ENCODE assay signal across 19 cellular contexts in the genomic region with DNA sequence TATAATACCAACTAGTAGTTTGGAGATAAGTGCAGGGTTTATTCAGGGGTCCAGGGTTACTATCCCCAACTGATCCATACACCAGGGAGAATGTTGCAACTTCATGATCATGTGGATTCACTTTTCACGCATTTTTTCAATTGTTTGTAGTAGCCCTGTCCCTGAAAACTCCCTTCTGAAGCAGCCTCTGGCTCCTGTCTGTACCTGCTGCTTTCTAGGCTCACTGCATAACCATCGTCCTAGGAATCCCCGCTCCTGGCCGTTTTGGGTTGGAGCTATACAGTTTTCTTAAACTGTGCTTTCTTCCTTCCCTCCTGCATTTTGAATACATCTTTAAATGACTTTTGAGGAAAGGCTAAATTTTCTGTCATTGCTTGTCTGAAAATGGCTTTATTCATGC.
A peak's percentile ranks its signal among the peaks of the same experiment; 100 is the strongest.
DNase-seq lines count a peak whose midpoint lies in the region; ATAC-seq and TF ChIP-seq lines count a peak whose summit lies in the region.
"Had no signal": no experiment of that assay in that cellular context is flagged by ENCODE, and none has a peak within 500 bp of the region (broad histone marks: within the 10 kb centered on the region; RNA-seq: fewer than 3 reads in every experiment).

No MANE protein-coding gene starts in this region.

- intact Hi-C loops in colonic mucosa (cut with DNase I), result no loop called here

- H2BK15ac ChIP-seq in mesendoderm (replicated peaks; ENCODE audit: low read depth), result no peak overlapping the region

- no CpG with 5 or more reads among the region's 4 CpGs for WGBS in mesendoderm (ENCODE audit: extremely low coverage, insufficient coverage, low lambda C conversion rate)
- 78 to 79% methylated on average over 4 of the region's 4 CpGs for WGBS in tibial nerve, 2 donors

- H3K27me3 ChIP-seq in GM23338 (ENCODE audit: insufficient read depth) (no peaks in the 10 kb centered on the region), colonic mucosa (no peaks in the 10 kb centered on the region), mesendoderm (ENCODE audit: insufficient read depth, low read length, poor library complexity) (no peaks in the 10 kb centered on the region), tibial nerve (no peaks in the 10 kb centered on the region)

- DNase-seq in GM23338 (ENCODE audit: low spot score) (peak; percentile 15), colonic mucosa (no peak), mesendoderm (peak; percentile 4), tibial nerve (ENCODE audit: low spot score in 2 of 2) (no peak), SW480 (ENCODE audit: low spot score) (no peak)
- DNase-seq in stimulated activated CD8-positive, alpha-beta memory T cell treated with anti-CD3 and anti-CD28 coated beads, Interleukin-4, amount 100 ng/mL, for 48 hours, result no peak
- DNase-seq in activated naive CD4-positive, alpha-beta T cell treated with anti-CD3 and anti-CD28 coated beads, Interleukin-2, amount 50 U/mL, for 72 hours (ENCODE audit: low spot score in 2 of 2), result no peak
- DNase-seq: 8988T; C1 segment of cervical spinal cord; Calu3; CD4-positive, alpha-beta memory T cell; COR-L47; DMS53; DMS79 treated with DMSO at 0.1 percent for 48 hours; GF-D8; H7; HCEC 1CT had no signal

- no peak overlapping the region for H3K18ac ChIP-seq in mesendoderm (ENCODE audit: low read length)

- no peak overlapping the region for H3K27ac Mint-ChIP-seq in GM23338
- H3K27ac Mint-ChIP-seq in activated naive CD4-positive, alpha-beta T cell treated with anti-CD3 and anti-CD28 coated beads, Interleukin-2, amount 50 U/mL, for 72 hours, result no peak overlapping the region
- H3K27ac Mint-ChIP-seq: CD4-positive, alpha-beta memory T cell had no signal

- no peaks in the 10 kb centered on the region for H3K79me1 ChIP-seq in mesendoderm (ENCODE audit: low read length)

- H3F3A ChIP-seq in GM23338 (replicated peaks; ENCODE audit: low read depth), result no peaks in the 10 kb centered on the region

- H3K4ac ChIP-seq in mesendoderm (ENCODE audit: low read depth, low read length), result no peak overlapping the region

- no peaks in the 10 kb centered on the region for H3K9me3 ChIP-seq in colonic mucosa
- H3K9me3 ChIP-seq in tibial nerve, result no peaks in the 10 kb centered on the region
- H3K9me3 ChIP-seq: A549 had no signal

- H3K4me1 Mint-ChIP-seq in GM23338, result peaks cover 24% of the 10 kb centered on the region; the same call in 2 of the 3 replicates
- H3K4me1 Mint-ChIP-seq: CD4-positive, alpha-beta memory T cell had no signal

- no peak for TF ChIP-seq CTCF in GM23338 (conservative IDR thresholded peaks at IDR 0.05; ENCODE audit: low read depth in 2 of 2)
- no peak for TF ChIP-seq CTCF in colonic mucosa (IDR thresholded peaks at IDR 0.05)
- TF ChIP-seq CTCF in tibial nerve (IDR thresholded peaks at IDR 0.05), result no peak

- peaks cover 8% of the 10 kb centered on the region; the same call in 1 of the 2 replicates for H3K9me2 ChIP-seq in GM23338 (ENCODE audit: insufficient read depth)

- H2AK5ac ChIP-seq in mesendoderm (ENCODE audit: low read length), result no peak overlapping the region

- H2BK120ac ChIP-seq in mesendoderm (ENCODE audit: low read depth, low read length), result no peak overlapping the region

- ATAC-seq in GM23338 (peak; percentile 56), GM18519 (IDR thresholded peaks at IDR 0.05; ENCODE audit: low FRiP score, unreplicated experiment) (no peak)
- no peak for ATAC-seq in activated naive CD4-positive, alpha-beta T cell treated with anti-CD3 and anti-CD28 coated beads, Interleukin-2, amount 50 U/mL, for 72 hours
- ATAC-seq: A549 had no signal

- H3K79me2 ChIP-seq in GM23338 (replicated peaks; ENCODE audit: insufficient read depth) (no peaks in the 10 kb centered on the region), mesendoderm (ENCODE audit: control insufficient read depth, insufficient read depth, low read length) (no peaks in the 10 kb centered on the region)

- no peaks in the 10 kb centered on the region; the same call in 2 of the 3 replicates for H3K9me3 Mint-ChIP-seq in GM23338
- no peaks in the 10 kb centered on the region for H3K9me3 Mint-ChIP-seq in activated naive CD4-positive, alpha-beta T cell treated with anti-CD3 and anti-CD28 coated beads, Interleukin-2, amount 50 U/mL, for 72 hours
- H3K9me3 Mint-ChIP-seq: CD4-positive, alpha-beta memory T cell had no signal

- H3K36me3 ChIP-seq in GM23338 (ENCODE audit: insufficient read depth) (no peaks in the 10 kb centered on the region), colonic mucosa (no peaks in the 10 kb centered on the region), mesendoderm (ENCODE audit: control insufficient read depth, insufficient read depth, low read length) (no peaks in the 10 kb centered on the region), tibial nerve (no peaks in the 10 kb centered on the region)

- H4K5ac ChIP-seq in mesendoderm (ENCODE audit: low read length), result no peak overlapping the region

- no peak overlapping the region for H3K23ac ChIP-seq in mesendoderm (ENCODE audit: low read length)

- H3K4me3 ChIP-seq in GM23338, result no peak overlapping the region
- no peak overlapping the region for H3K4me3 ChIP-seq in colonic mucosa
- no peak overlapping the region for H3K4me3 ChIP-seq in mesendoderm (ENCODE audit: low read length)
- no peak overlapping the region for H3K4me3 ChIP-seq in tibial nerve
- H3K4me3 ChIP-seq: A549 had no signal

- no peaks in the 10 kb centered on the region for H3K36me3 Mint-ChIP-seq in GM23338 (ENCODE audit: low read depth)
- H3K36me3 Mint-ChIP-seq in activated naive CD4-positive, alpha-beta T cell treated with anti-CD3 and anti-CD28 coated beads, Interleukin-2, amount 50 U/mL, for 72 hours, result no peaks in the 10 kb centered on the region
- H3K36me3 Mint-ChIP-seq: CD4-positive, alpha-beta memory T cell had no signal

- H3K4me1 ChIP-seq in GM23338 (ENCODE audit: insufficient read depth), result peaks cover 26% of the 10 kb centered on the region
- H3K4me1 ChIP-seq in colonic mucosa, result no peaks in the 10 kb centered on the region
- H3K4me1 ChIP-seq in mesendoderm (ENCODE audit: control insufficient read depth, low read depth, low read length), result no peaks in the 10 kb centered on the region
- peaks cover 0 to 3% (median 0%) of the 10 kb centered on the region in 4 donors for H3K4me1 ChIP-seq in tibial nerve
- H3K4me1 ChIP-seq: A549 had no signal

- H3K9ac ChIP-seq in colonic mucosa (ENCODE audit: low read depth in 2 of 2, low read length in 2 of 2) (peak overlapping the region in 1 of 2 donors; percentile 62), mesendoderm (ENCODE audit: low read length) (no peak overlapping the region)

- no peak for TF ChIP-seq EP300 in tibial nerve (IDR thresholded peaks at IDR 0.05)

- no peak overlapping the region for H3K56ac ChIP-seq in mesendoderm (ENCODE audit: low read length)

- no peak overlapping the region for H4K8ac ChIP-seq in mesendoderm (ENCODE audit: low read depth, low read length)

- peak overlapping the region; percentile 11; the same call in 1 of the 2 replicates for H2AFZ ChIP-seq in GM23338

- peaks cover 2% of the 10 kb centered on the region for H3K27me3 Mint-ChIP-seq in GM23338 (ENCODE audit: insufficient read depth, low read depth, poor library complexity)
- H3K27me3 Mint-ChIP-seq: CD4-positive, alpha-beta memory T cell had no signal

- no peak for TF ChIP-seq POLR2A in tibial nerve (IDR thresholded peaks at IDR 0.05)

- H3K4me2 ChIP-seq in GM23338 (no peak overlapping the region), mesendoderm (ENCODE audit: low read length) (no peak overlapping the region)
- H3K4me2 ChIP-seq: A549 had no signal

- H3K27ac ChIP-seq in GM23338 (ENCODE audit: low read depth) (no peak overlapping the region), colonic mucosa (peak overlapping the region; percentile 60), mesendoderm (ENCODE audit: low read depth, low read length) (no peak overlapping the region), tibial nerve (peak overlapping the region in 3 of 4 donors; percentile 37 to 84 (median 82))
- H3K27ac ChIP-seq: A549 had no signal

- no peak overlapping the region for H3K4me3 Mint-ChIP-seq in GM23338
- H3K4me3 Mint-ChIP-seq: CD4-positive, alpha-beta memory T cell had no signal

- no peak overlapping the region for H2BK5ac ChIP-seq in mesendoderm (ENCODE audit: low read length)

- H4K20me1 ChIP-seq in GM23338 (replicated peaks; ENCODE audit: insufficient read depth), result no peaks in the 10 kb centered on the region

Comparison
In these comparisons a context has a peak if more than half of its experiments do, and no peak if none do; other contexts are left out.
1. DNase-seq: peak in GM23338 (single experiment) and mesendoderm (single experiment); none in colonic mucosa (single experiment), tibial nerve (0 of 2), stimulated activated CD8-positive, alpha-beta memory T cell treated with anti-CD3 and anti-CD28 coated beads, Interleukin-4, amount 100 ng/mL, for 48 hours (single experiment), activated naive CD4-positive, alpha-beta T cell treated with anti-CD3 and anti-CD28 coated beads, Interleukin-2, amount 50 U/mL, for 72 hours (0 of 2) and SW480 (single experiment).
2. H3K27ac ChIP-seq: peak in colonic mucosa (single experiment) and tibial nerve (3 of 4); none in GM23338 (single experiment) and mesendoderm (single experiment).